Comparison of ENCODE assay signal across 10 cellular contexts in genomic region chr14:72739446-72740405, GRCh38.
"Had no signal": no experiment of that assay in that cellular context is flagged by ENCODE, and none has a peak within 500 bp of the region (broad histone marks: within the 10 kb centered on the region; RNA-seq: fewer than 3 reads in every experiment).

No MANE protein-coding gene starts in this region.

- H3K36me3 ChIP-seq: thyroid gland had no signal

- H3K27ac Mint-ChIP-seq: activated naive CD8-positive, alpha-beta T cell; activated T-cell treated with anti-CD3 and anti-CD28 coated beads, Interleukin-2, amount 50 U/mL, for 24 hours; mesothelial cell of epicardium had no signal

- H3K36me3 Mint-ChIP-seq: activated naive CD8-positive, alpha-beta T cell; mesothelial cell of epicardium had no signal

- H3K4me1 ChIP-seq: thyroid gland had no signal

- H3K9me3 Mint-ChIP-seq: activated T-cell treated with anti-CD3 and anti-CD28 coated beads, Interleukin-2, amount 50 U/mL, for 24 hours; mesothelial cell of epicardium had no signal

- H3K27ac ChIP-seq: thyroid gland had no signal

- H3K27me3 Mint-ChIP-seq: activated naive CD8-positive, alpha-beta T cell; activated T-cell treated with anti-CD3 and anti-CD28 coated beads, Interleukin-2, amount 50 U/mL, for 24 hours had no signal

- H3K27me3 ChIP-seq: thyroid gland had no signal

- DNase-seq: activated CD4-positive, alpha-beta T cell treated with anti-CD3 and anti-CD28 coated beads for 1 hour; activated effector memory CD4-positive, alpha-beta T cell treated with Interleukin-2 at 50 U/mL for 16 hours; activated T-cell treated with anti-CD3 and anti-CD28 coated beads, Interleukin-2, amount 50 U/mL, for 24 hours; amygdala; posterior cingulate gyrus; small intestine; T-helper 9 cell; thyroid gland had no signal

- H3K4me3 ChIP-seq: thyroid gland had no signal

- H3K9me3 ChIP-seq: thyroid gland had no signal

- H3K4me3 Mint-ChIP-seq: activated naive CD8-positive, alpha-beta T cell; activated T-cell treated with anti-CD3 and anti-CD28 coated beads, Interleukin-2, amount 50 U/mL, for 24 hours; mesothelial cell of epicardium had no signal
